In the genomic region with DNA sequence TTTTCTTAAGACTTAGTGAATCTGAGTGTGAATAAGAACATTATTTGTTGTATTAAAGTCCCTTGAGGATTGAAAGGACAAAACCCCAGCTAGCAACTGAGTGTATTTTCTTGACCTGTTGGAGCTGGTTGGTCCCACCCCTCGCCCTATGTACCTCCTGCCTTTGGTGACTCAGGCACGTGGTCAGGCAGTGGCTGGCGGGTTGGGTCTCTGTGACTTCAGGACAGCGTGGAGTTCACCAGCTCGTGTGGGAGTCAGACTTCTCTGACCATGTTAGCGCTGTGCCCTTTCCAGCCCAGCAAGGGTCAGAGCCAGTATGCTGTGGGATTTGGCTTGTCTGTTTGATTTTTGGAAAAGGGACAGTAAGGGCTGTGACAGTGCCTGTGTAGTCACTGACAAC, we compare ENCODE assay signal across 2 cellular contexts.
TF ChIP-seq lines count a peak whose summit lies in the region.

No MANE protein-coding gene starts in this region.

TF ChIP-seq in K562, 482 proteins besides CTCF, POLR2A, EP300 and RAD21 (continued from another document):
- TF ChIP-seq, protein P1, sequence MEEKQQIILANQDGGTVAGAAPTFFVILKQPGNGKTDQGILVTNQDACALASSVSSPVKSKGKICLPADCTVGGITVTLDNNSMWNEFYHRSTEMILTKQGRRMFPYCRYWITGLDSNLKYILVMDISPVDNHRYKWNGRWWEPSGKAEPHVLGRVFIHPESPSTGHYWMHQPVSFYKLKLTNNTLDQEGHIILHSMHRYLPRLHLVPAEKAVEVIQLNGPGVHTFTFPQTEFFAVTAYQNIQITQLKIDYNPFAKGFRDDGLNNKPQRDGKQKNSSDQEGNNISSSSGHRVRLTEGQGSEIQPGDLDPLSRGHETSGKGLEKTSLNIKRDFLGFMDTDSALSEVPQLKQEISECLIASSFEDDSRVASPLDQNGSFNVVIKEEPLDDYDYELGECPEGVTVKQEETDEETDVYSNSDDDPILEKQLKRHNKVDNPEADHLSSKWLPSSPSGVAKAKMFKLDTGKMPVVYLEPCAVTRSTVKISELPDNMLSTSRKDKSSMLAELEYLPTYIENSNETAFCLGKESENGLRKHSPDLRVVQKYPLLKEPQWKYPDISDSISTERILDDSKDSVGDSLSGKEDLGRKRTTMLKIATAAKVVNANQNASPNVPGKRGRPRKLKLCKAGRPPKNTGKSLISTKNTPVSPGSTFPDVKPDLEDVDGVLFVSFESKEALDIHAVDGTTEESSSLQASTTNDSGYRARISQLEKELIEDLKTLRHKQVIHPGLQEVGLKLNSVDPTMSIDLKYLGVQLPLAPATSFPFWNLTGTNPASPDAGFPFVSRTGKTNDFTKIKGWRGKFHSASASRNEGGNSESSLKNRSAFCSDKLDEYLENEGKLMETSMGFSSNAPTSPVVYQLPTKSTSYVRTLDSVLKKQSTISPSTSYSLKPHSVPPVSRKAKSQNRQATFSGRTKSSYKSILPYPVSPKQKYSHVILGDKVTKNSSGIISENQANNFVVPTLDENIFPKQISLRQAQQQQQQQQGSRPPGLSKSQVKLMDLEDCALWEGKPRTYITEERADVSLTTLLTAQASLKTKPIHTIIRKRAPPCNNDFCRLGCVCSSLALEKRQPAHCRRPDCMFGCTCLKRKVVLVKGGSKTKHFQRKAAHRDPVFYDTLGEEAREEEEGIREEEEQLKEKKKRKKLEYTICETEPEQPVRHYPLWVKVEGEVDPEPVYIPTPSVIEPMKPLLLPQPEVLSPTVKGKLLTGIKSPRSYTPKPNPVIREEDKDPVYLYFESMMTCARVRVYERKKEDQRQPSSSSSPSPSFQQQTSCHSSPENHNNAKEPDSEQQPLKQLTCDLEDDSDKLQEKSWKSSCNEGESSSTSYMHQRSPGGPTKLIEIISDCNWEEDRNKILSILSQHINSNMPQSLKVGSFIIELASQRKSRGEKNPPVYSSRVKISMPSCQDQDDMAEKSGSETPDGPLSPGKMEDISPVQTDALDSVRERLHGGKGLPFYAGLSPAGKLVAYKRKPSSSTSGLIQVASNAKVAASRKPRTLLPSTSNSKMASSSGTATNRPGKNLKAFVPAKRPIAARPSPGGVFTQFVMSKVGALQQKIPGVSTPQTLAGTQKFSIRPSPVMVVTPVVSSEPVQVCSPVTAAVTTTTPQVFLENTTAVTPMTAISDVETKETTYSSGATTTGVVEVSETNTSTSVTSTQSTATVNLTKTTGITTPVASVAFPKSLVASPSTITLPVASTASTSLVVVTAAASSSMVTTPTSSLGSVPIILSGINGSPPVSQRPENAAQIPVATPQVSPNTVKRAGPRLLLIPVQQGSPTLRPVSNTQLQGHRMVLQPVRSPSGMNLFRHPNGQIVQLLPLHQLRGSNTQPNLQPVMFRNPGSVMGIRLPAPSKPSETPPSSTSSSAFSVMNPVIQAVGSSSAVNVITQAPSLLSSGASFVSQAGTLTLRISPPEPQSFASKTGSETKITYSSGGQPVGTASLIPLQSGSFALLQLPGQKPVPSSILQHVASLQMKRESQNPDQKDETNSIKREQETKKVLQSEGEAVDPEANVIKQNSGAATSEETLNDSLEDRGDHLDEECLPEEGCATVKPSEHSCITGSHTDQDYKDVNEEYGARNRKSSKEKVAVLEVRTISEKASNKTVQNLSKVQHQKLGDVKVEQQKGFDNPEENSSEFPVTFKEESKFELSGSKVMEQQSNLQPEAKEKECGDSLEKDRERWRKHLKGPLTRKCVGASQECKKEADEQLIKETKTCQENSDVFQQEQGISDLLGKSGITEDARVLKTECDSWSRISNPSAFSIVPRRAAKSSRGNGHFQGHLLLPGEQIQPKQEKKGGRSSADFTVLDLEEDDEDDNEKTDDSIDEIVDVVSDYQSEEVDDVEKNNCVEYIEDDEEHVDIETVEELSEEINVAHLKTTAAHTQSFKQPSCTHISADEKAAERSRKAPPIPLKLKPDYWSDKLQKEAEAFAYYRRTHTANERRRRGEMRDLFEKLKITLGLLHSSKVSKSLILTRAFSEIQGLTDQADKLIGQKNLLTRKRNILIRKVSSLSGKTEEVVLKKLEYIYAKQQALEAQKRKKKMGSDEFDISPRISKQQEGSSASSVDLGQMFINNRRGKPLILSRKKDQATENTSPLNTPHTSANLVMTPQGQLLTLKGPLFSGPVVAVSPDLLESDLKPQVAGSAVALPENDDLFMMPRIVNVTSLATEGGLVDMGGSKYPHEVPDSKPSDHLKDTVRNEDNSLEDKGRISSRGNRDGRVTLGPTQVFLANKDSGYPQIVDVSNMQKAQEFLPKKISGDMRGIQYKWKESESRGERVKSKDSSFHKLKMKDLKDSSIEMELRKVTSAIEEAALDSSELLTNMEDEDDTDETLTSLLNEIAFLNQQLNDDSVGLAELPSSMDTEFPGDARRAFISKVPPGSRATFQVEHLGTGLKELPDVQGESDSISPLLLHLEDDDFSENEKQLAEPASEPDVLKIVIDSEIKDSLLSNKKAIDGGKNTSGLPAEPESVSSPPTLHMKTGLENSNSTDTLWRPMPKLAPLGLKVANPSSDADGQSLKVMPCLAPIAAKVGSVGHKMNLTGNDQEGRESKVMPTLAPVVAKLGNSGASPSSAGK (IDR thresholded peaks at IDR 0.05) = peak; percentile 79
- TF ChIP-seq, protein P2, sequence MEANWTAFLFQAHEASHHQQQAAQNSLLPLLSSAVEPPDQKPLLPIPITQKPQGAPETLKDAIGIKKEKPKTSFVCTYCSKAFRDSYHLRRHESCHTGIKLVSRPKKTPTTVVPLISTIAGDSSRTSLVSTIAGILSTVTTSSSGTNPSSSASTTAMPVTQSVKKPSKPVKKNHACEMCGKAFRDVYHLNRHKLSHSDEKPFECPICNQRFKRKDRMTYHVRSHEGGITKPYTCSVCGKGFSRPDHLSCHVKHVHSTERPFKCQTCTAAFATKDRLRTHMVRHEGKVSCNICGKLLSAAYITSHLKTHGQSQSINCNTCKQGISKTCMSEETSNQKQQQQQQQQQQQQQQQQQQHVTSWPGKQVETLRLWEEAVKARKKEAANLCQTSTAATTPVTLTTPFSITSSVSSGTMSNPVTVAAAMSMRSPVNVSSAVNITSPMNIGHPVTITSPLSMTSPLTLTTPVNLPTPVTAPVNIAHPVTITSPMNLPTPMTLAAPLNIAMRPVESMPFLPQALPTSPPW (CRISPR knock-in tag; IDR thresholded peaks at IDR 0.05) = no peak
- TF ChIP-seq MAFK (IDR thresholded peaks at IDR 0.05; ENCODE audit: low read length) (no peak), KDM5B (IDR thresholded peaks at IDR 0.05; ENCODE audit: insufficient replicate concordance, low read depth, low read length) (no peak), ILK (tag; IDR thresholded peaks at IDR 0.05; ENCODE audit: borderline replicate concordance, low read depth) (no peak), RBM22 (IDR thresholded peaks at IDR 0.05; ENCODE audit: low read depth, low read length, poor library complexity, severe bottlenecking) (no peak), FOS (IDR thresholded peaks at IDR 0.05; ENCODE audit: extremely low read depth, insufficient read length) (no peak), CBX3 (IDR thresholded peaks at IDR 0.05; ENCODE audit: borderline replicate concordance in 1 of 2, low read length in 2 of 2) (no peak), ZC3H4 (CRISPR knock-in tag; IDR thresholded peaks at IDR 0.05; ENCODE audit: borderline replicate concordance) (no peak), BACH1 (tag; IDR thresholded peaks at IDR 0.05) (no peak), KLF6 (CRISPR knock-in tag; IDR thresholded peaks at IDR 0.05; ENCODE audit: borderline replicate concordance) (no peak)
- TF ChIP-seq, protein P3, sequence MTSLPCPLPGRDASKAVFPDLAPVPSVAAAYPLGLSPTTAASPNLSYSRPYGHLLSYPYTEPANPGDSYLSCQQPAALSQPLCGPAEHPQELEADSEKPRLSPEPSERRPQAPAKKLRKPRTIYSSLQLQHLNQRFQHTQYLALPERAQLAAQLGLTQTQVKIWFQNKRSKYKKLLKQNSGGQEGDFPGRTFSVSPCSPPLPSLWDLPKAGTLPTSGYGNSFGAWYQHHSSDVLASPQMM (CRISPR knock-in tag; IDR thresholded peaks at IDR 0.05) = no peak

TF ChIP-seq in HepG2, 621 proteins besides CTCF, POLR2A, EP300 and RAD21 (continued from another document and continues in another):
- TF ChIP-seq, protein P4, sequence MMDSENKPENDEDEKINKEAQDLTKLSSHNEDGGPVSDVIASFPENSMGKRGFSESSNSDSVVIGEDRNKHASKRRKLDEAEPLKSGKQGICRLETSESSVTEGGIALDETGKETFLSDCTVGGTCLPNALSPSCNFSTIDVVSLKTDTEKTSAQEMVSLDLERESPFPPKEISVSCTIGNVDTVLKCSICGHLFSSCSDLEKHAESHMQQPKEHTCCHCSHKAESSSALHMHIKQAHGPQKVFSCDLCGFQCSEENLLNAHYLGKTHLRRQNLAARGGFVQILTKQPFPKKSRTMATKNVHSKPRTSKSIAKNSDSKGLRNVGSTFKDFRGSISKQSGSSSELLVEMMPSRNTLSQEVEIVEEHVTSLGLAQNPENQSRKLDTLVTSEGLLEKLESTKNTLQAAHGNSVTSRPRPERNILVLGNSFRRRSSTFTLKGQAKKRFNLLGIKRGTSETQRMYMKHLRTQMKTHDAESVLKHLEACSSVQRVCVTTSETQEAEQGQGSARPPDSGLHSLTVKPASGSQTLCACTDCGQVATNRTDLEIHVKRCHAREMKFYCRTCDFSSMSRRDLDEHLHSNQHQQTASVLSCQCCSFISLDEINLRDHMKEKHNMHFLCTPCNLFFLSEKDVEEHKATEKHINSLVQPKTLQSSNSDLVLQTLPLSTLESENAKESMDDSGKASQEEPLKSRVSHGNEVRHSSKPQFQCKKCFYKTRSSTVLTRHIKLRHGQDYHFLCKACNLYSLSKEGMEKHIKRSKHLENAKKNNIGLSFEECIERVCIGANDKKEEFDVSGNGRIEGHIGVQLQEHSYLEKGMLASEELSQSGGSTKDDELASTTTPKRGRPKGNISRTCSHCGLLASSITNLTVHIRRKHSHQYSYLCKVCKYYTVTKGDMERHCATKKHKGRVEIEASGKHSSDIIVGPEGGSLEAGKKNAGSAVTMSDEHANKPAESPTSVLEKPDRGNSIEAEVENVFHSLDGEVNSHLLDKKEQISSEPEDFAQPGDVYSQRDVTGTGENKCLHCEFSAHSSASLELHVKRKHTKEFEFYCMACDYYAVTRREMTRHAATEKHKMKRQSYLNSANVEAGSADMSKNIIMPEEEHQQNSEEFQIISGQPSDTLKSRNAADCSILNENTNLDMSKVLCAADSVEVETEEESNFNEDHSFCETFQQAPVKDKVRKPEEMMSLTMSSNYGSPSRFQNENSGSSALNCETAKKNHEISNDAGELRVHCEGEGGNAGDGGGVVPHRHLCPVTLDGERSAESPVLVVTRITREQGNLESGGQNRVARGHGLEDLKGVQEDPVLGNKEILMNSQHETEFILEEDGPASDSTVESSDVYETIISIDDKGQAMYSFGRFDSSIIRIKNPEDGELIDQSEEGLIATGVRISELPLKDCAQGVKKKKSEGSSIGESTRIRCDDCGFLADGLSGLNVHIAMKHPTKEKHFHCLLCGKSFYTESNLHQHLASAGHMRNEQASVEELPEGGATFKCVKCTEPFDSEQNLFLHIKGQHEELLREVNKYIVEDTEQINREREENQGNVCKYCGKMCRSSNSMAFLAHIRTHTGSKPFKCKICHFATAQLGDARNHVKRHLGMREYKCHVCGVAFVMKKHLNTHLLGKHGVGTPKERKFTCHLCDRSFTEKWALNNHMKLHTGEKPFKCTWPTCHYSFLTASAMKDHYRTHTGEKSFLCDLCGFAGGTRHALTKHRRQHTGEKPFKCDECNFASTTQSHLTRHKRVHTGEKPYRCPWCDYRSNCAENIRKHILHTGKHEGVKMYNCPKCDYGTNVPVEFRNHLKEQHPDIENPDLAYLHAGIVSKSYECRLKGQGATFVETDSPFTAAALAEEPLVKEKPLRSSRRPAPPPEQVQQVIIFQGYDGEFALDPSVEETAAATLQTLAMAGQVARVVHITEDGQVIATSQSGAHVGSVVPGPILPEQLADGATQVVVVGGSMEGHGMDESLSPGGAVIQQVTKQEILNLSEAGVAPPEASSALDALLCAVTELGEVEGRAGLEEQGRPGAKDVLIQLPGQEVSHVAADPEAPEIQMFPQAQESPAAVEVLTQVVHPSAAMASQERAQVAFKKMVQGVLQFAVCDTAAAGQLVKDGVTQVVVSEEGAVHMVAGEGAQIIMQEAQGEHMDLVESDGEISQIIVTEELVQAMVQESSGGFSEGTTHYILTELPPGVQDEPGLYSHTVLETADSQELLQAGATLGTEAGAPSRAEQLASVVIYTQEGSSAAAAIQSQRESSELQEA (CRISPR knock-in tag; IDR thresholded peaks at IDR 0.05; ENCODE audit: not compliant biosample characterization) = no peak
- TF ChIP-seq TEAD3 (CRISPR knock-in tag; optimal IDR thresholded peaks at IDR 0.05; ENCODE audit: borderline replicate concordance) (peak; percentile 37), KDM5B (CRISPR knock-in tag; IDR thresholded peaks at IDR 0.05; ENCODE audit: borderline replicate concordance) (peak; percentile 62), ZNF615 (CRISPR knock-in tag; IDR thresholded peaks at IDR 0.05; ENCODE audit: borderline replicate concordance) (0 out of 2 replicates have a peak, but pooled peaks have one; percentile 33), ZBTB20 (CRISPR knock-in tag; IDR thresholded peaks at IDR 0.05; ENCODE audit: borderline replicate concordance, low read depth) (peak; percentile 34; the same call in 1 of the 2 replicates), MEIS1 (CRISPR knock-in tag; IDR thresholded peaks at IDR 0.05; ENCODE audit: borderline replicate concordance) (0 out of 2 replicates have a peak, but pooled peaks have one; percentile 27), ZFP62 (CRISPR knock-in tag; IDR thresholded peaks at IDR 0.05) (peak; percentile 44; the same call in 1 of the 2 replicates), YEATS4 (CRISPR knock-in tag; IDR thresholded peaks at IDR 0.05; ENCODE audit: borderline replicate concordance) (peak; percentile 42; the same call in 1 of the 2 replicates), ZNF720 (CRISPR knock-in tag; IDR thresholded peaks at IDR 0.05) (no peak)
- TF ChIP-seq, protein P5, sequence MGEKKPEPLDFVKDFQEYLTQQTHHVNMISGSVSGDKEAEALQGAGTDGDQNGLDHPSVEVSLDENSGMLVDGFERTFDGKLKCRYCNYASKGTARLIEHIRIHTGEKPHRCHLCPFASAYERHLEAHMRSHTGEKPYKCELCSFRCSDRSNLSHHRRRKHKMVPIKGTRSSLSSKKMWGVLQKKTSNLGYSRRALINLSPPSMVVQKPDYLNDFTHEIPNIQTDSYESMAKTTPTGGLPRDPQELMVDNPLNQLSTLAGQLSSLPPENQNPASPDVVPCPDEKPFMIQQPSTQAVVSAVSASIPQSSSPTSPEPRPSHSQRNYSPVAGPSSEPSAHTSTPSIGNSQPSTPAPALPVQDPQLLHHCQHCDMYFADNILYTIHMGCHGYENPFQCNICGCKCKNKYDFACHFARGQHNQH (CRISPR knock-in tag; IDR thresholded peaks at IDR 0.05) = peak; percentile 20; the same call in 1 of the 2 replicates
- TF ChIP-seq, protein P6, sequence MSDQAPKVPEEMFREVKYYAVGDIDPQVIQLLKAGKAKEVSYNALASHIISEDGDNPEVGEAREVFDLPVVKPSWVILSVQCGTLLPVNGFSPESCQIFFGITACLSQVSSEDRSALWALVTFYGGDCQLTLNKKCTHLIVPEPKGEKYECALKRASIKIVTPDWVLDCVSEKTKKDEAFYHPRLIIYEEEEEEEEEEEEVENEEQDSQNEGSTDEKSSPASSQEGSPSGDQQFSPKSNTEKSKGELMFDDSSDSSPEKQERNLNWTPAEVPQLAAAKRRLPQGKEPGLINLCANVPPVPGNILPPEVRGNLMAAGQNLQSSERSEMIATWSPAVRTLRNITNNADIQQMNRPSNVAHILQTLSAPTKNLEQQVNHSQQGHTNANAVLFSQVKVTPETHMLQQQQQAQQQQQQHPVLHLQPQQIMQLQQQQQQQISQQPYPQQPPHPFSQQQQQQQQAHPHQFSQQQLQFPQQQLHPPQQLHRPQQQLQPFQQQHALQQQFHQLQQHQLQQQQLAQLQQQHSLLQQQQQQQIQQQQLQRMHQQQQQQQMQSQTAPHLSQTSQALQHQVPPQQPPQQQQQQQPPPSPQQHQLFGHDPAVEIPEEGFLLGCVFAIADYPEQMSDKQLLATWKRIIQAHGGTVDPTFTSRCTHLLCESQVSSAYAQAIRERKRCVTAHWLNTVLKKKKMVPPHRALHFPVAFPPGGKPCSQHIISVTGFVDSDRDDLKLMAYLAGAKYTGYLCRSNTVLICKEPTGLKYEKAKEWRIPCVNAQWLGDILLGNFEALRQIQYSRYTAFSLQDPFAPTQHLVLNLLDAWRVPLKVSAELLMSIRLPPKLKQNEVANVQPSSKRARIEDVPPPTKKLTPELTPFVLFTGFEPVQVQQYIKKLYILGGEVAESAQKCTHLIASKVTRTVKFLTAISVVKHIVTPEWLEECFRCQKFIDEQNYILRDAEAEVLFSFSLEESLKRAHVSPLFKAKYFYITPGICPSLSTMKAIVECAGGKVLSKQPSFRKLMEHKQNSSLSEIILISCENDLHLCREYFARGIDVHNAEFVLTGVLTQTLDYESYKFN (CRISPR knock-in tag; conservative IDR thresholded peaks at IDR 0.05) = 0 out of 2 replicates have a peak, but pooled peaks have one; percentile 17
